Comparison of ENCODE assay signal across 19 cellular contexts in the genomic region with DNA sequence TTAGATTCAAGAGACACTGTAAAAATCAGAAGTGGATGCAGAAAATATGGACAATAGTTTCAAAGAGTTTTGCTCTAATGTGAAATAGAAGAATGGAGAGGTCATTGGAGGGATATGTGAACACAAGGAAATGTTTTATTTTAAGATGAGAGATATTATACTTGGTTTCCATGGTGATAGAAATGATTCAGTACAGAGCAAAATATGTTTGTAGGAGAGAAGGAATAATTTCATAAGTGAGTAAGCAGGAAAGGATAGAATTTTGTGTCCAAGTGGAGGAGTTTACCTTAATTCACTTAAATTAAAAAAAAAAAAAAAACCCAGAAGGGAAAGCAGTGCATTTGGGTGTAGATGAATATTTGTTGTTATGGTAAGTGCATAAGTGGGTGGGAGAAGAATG.
A peak's percentile ranks its signal among the peaks of the same experiment; 100 is the strongest.
DNase-seq lines count a peak whose midpoint lies in the region; ATAC-seq and TF ChIP-seq lines count a peak whose summit lies in the region.
"Had no signal": no experiment of that assay in that cellular context is flagged by ENCODE, and none has a peak within 500 bp of the region (broad histone marks: within the 10 kb centered on the region; RNA-seq: fewer than 3 reads in every experiment).

No MANE protein-coding gene starts in this region.

- H3K14ac ChIP-seq in neuronal stem cell (ENCODE audit: low read length) = no peak overlapping the region

- no peak overlapping the region for H3K4me3 Mint-ChIP-seq in stimulated activated memory B cell treated with anti-CD40 and anti-IgM and Interleukin-4, amounts not matched to agents 10 μg/mL and 1 μg/mL and 100 μg/mL, for 72 hours
- H3K4me3 Mint-ChIP-seq: CD4-positive, CD25-positive, alpha-beta regulatory T cell had no signal

- H3K9me3 Mint-ChIP-seq in stimulated activated memory B cell treated with anti-CD40 and anti-IgM and Interleukin-4, amounts not matched to agents 10 μg/mL and 1 μg/mL and 100 μg/mL, for 72 hours = no peaks in the 10 kb centered on the region

- H3K4me1 ChIP-seq in neuronal stem cell (ENCODE audit: control insufficient read depth in 2 of 2, insufficient read depth in 1 of 2, low read depth in 1 of 2, low read length in 2 of 2) = no peaks in the 10 kb centered on the region
- H3K4me1 ChIP-seq: BE2C had no signal

- no peaks in the 10 kb centered on the region for H3K36me3 ChIP-seq in neuronal stem cell (replicated peaks in 1 of 2; ENCODE audit: control insufficient read depth in 2 of 2, insufficient read depth in 2 of 2, low read length in 2 of 2)
- H3K36me3 ChIP-seq: BE2C had no signal

- no peak overlapping the region for H2BK15ac ChIP-seq in neuronal stem cell (ENCODE audit: low read length)

- H2BK120ac ChIP-seq in neuronal stem cell (ENCODE audit: low read depth, low read length) = no peak overlapping the region

- H2BK5ac ChIP-seq in neuronal stem cell (ENCODE audit: low read length) = no peak overlapping the region

- H3K18ac ChIP-seq in neuronal stem cell (ENCODE audit: low read length) = no peak overlapping the region

- ATAC-seq in omental fat pad (ENCODE audit: low FRiP score) = peak; percentile 71
- no peak for ATAC-seq in stimulated activated memory B cell treated with anti-CD40 and anti-IgM and Interleukin-4, amounts not matched to agents 10 μg/mL and 1 μg/mL and 100 μg/mL, for 72 hours
- ATAC-seq: Right ventricle myocardium inferior had no signal

- H3K4me1 Mint-ChIP-seq in stimulated activated memory B cell treated with anti-CD40 and anti-IgM and Interleukin-4, amounts not matched to agents 10 μg/mL and 1 μg/mL and 100 μg/mL, for 72 hours = no peaks in the 10 kb centered on the region
- H3K4me1 Mint-ChIP-seq: CD4-positive, CD25-positive, alpha-beta regulatory T cell had no signal

- DNase-seq in AG10803 (ENCODE audit: low read depth) (peak; percentile 14), NCI-H226 (peak; percentile 43), fibroblast of gingiva (ENCODE audit: low read depth) (peak; percentile 28), omental fat pad (ENCODE audit: low spot score) (no peak), neuronal stem cell (ENCODE audit: low spot score) (no peak), mucosa of gallbladder (ENCODE audit: low spot score) (no peak)
- DNase-seq in activated CD4-positive, alpha-beta T cell treated with anti-CD3 and anti-CD28 coated beads, Interleukin-2, amount 50 U/mL, for 48 hours = no peak
- DNase-seq: BE2C; CD4-positive, CD25-positive, alpha-beta regulatory T cell; COR-L47; GDM1; NCI-H1105; NCI-H1694 treated with DMSO at 0.1 percent for 48 hours; NCI-H510A; NCI-H748 treated with DMSO at 0.1 percent for 48 hours; NK-92 treated with Interleukin-12 subunit alpha and Interleukin-12 subunit beta, amount 100 ng/mL, for 24 hours had no signal

- no peak overlapping the region for H3K23ac ChIP-seq in neuronal stem cell (ENCODE audit: low read depth, low read length, poor library complexity)

- H3K9ac ChIP-seq in neuronal stem cell (ENCODE audit: low read depth, low read length, poor library complexity) = no peak overlapping the region

- no peaks in the 10 kb centered on the region for H3K79me1 ChIP-seq in neuronal stem cell (ENCODE audit: low read depth, low read length)

- no peak overlapping the region for H4K8ac ChIP-seq in neuronal stem cell (ENCODE audit: low read depth, low read length)

- H2AFZ ChIP-seq in neuronal stem cell (ENCODE audit: low read length) = no peak overlapping the region

- no peak overlapping the region for H3K4ac ChIP-seq in neuronal stem cell (ENCODE audit: low read length)

- H2BK12ac ChIP-seq in neuronal stem cell (ENCODE audit: low read length) = no peak overlapping the region

- peaks cover 2 to 11% of the 10 kb centered on the region in 2 donors for H3K9me3 ChIP-seq in neuronal stem cell (replicated peaks in 1 of 2; ENCODE audit: control insufficient read depth in 2 of 2, insufficient read depth in 1 of 2, low read depth in 1 of 2, low read length in 2 of 2)
- H3K9me3 ChIP-seq: BE2C had no signal

- H3K27ac ChIP-seq in neuronal stem cell (replicated peaks; ENCODE audit: low read length) = no peak overlapping the region
- H3K27ac ChIP-seq: 22Rv1 had no signal

- H4K91ac ChIP-seq in neuronal stem cell (ENCODE audit: low read depth, low read length, poor library complexity) = no peak overlapping the region

- no peak overlapping the region for H3K27ac Mint-ChIP-seq in stimulated activated memory B cell treated with anti-CD40 and anti-IgM and Interleukin-4, amounts not matched to agents 10 μg/mL and 1 μg/mL and 100 μg/mL, for 72 hours
- H3K27ac Mint-ChIP-seq: CD4-positive, CD25-positive, alpha-beta regulatory T cell had no signal

- H3K36me3 Mint-ChIP-seq in stimulated activated memory B cell treated with anti-CD40 and anti-IgM and Interleukin-4, amounts not matched to agents 10 μg/mL and 1 μg/mL and 100 μg/mL, for 72 hours = no peaks in the 10 kb centered on the region
- H3K36me3 Mint-ChIP-seq: CD4-positive, CD25-positive, alpha-beta regulatory T cell had no signal

- H3K27me3 ChIP-seq in neuronal stem cell (ENCODE audit: control insufficient read depth in 3 of 3, insufficient read depth in 3 of 3, low read depth in 1 of 3, low read length in 3 of 3) = no peaks in the 10 kb centered on the region
- H3K27me3 ChIP-seq: BE2C had no signal

- H3K27me3 Mint-ChIP-seq in stimulated activated memory B cell treated with anti-CD40 and anti-IgM and Interleukin-4, amounts not matched to agents 10 μg/mL and 1 μg/mL and 100 μg/mL, for 72 hours = no peaks in the 10 kb centered on the region

- H3K4me3 ChIP-seq in AG10803 (ENCODE audit: low read length) = no peak overlapping the region
- H3K4me3 ChIP-seq in neuronal stem cell (ENCODE audit: low read length in 2 of 2) = no peak overlapping the region

- TF ChIP-seq CTCF in AG10803 (conservative IDR thresholded peaks at IDR 0.05; ENCODE audit: low read length) (no peak), omental fat pad (IDR thresholded peaks at IDR 0.05) (no peak)

- H3K4me2 ChIP-seq in neuronal stem cell (ENCODE audit: insufficient read depth, low read length, poor library complexity, severe bottlenecking) = no peak overlapping the region

- H2AK5ac ChIP-seq in neuronal stem cell (ENCODE audit: low read depth, low read length) = no peak overlapping the region

Comparison
In these comparisons a context has a peak if more than half of its experiments do, and no peak if none do; other contexts are left out.
1. DNase-seq: peak in AG10803 (single experiment), NCI-H226 (single experiment) and fibroblast of gingiva (single experiment); none in omental fat pad (single experiment), activated CD4-positive, alpha-beta T cell treated with anti-CD3 and anti-CD28 coated beads, Interleukin-2, amount 50 U/mL, for 48 hours (0 of 2), neuronal stem cell (single experiment) and mucosa of gallbladder (single experiment).